ENCODE assay signal across 8 cellular contexts in the genomic region with DNA sequence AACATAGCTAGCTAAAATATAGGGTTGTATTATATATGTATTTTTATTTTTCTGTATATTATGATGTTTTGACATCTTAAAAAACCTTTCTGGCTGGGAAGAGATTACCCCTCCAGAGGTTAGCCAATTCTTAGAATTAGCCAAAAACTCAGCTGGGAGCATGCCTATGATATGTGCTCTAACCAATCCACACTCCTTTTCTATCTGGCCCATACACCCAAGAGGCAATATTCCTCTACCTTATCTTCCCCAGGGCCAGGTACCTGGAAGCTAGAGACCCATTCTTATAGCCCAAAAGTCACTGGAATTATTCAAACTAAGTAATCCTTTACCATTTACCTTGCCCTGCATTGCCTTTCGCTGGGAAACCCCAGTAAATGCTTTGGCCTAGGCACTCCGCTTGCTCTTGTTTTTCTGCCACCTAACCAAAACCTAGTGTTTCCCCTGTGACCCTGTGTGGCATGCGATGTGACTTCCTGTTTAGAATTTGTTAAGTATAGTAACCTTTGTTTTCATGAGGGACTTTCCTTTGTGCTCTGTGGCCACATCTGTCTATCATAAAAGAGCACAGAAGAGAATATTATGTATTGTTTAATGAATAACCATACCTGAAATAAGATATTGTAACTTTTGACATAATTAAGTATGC. TPM values are rescaled to one million over a fixed set of nuclear protein-coding genes. Genes with fewer than 3 reads are reported as not detected.
DNase-seq lines count a peak whose midpoint lies in the region; ATAC-seq lines count a peak whose summit lies in the region.

No MANE protein-coding gene starts in this region.

- ATAC-seq in GM18873 (IDR thresholded peaks at IDR 0.05; ENCODE audit: low FRiP score, unreplicated experiment) (peak; percentile 100), HG02970 (IDR thresholded peaks at IDR 0.05; ENCODE audit: low FRiP score, unreplicated experiment) (peak; percentile 94)
- ATAC-seq in activated CD4-positive, CD25-positive, alpha-beta regulatory T cell treated with anti-CD3 and anti-CD28 coated beads, Interleukin-2, amount 50 U/mL, for 24 hours, result peak; percentile 96 to 97

- peak; percentile 18 to 53 for DNase-seq in lung microvascular endothelial cell (ENCODE audit: low read depth in 2 of 2)
- no peak for DNase-seq in Ammon's horn (ENCODE audit: low spot score)
- DNase-seq in HUDEP-2 (lab: John Stamatoyannopoulos, UW; ENCODE audit: unreplicated experiment in 76 of 76), result no peak
- no peak for DNase-seq in GF-D8 (lab: John Stamatoyannopoulos, UW)
- no peak for DNase-seq in iPS-NIHi7 (ENCODE audit: extremely low spot score)

RNA-seq across cellular contexts. Expression of a gene that starts 37.4 kb away (rescaled TPM):
- 27.9 and 50.4 TPM in 2 replicates for total RNA-seq in lung microvascular endothelial cell

Comparison
In these comparisons a context has a peak if more than half of its experiments do, and no peak if none do; other contexts are left out.
1. DNase-seq: peak in lung microvascular endothelial cell (2 of 2); none in Ammon's horn (single experiment), HUDEP-2 (0 of 76), GF-D8 (single experiment) and iPS-NIHi7 (single experiment).
2. Peak in every context shown above with its lines, with median percentiles within 50 percentile points of each other: ATAC-seq.